In genomic region chr1:19613075-19613748, GRCh38 we compare ENCODE assay signal across 22 cellular contexts. TPM values are rescaled to one million over a fixed set of nuclear protein-coding genes. Genes with fewer than 3 reads are reported as not detected.
DNase-seq lines count a peak whose midpoint lies in the region; ATAC-seq and TF ChIP-seq lines count a peak whose summit lies in the region.
"Had no signal": no experiment of that assay in that cellular context is flagged by ENCODE, and none has a peak within 500 bp of the region (broad histone marks: within the 10 kb centered on the region; RNA-seq: fewer than 3 reads in every experiment).

No MANE protein-coding gene starts in this region.

- H4K91ac ChIP-seq in H9 (ENCODE audit: insufficient read length, low read depth, low read length), result no peak overlapping the region

- H3K27ac Mint-ChIP-seq in H9 (peak overlapping the region in 2 of 3 experiments; percentile 14 to 71; a peak in 3 of 7 replicates), immature natural killer cell (peak overlapping the region in 5 of 6 donors; percentile 4 to 56 (median 40))
- peak overlapping the region; percentile 9 for H3K27ac Mint-ChIP-seq in activated naive CD8-positive, alpha-beta T cell treated with anti-CD3 and anti-CD28 coated beads, Interleukin-2, amount 50 U/mL, for 24 hours
- H3K27ac Mint-ChIP-seq: activated CD4-positive, alpha-beta T cell treated with anti-CD3 and anti-CD28 coated beads, Interleukin-2, amount 10 ng/mL, durations not matched to agents 7 days and 5 days; activated naive CD4-positive, alpha-beta T cell treated with anti-CD3 and anti-CD28 coated beads, Interleukin-2, amount 50 U/mL, for 24 hours had no signal

- H3K56ac ChIP-seq in H9 (ENCODE audit: insufficient read length, low read depth, low read length), result no peak overlapping the region

- no peak overlapping the region for H2BK20ac ChIP-seq in H9 (ENCODE audit: low read depth, low read length, poor library complexity, severe bottlenecking)

- no peaks in the 10 kb centered on the region for H3K9me3 ChIP-seq in H9 (ENCODE audit: control insufficient read depth, low read depth, low read length)
- H3K9me3 ChIP-seq: suprapubic skin had no signal

- no peak overlapping the region for H3K9ac ChIP-seq in H9 (ENCODE audit: extremely low read depth, insufficient read length, low read length)

- no peak overlapping the region for H2BK12ac ChIP-seq in H9 (ENCODE audit: insufficient read length, low read depth, low read length)

- H4K20me1 ChIP-seq in H9 (ENCODE audit: control insufficient read depth, insufficient read depth, insufficient read length), result no peaks in the 10 kb centered on the region

- H3K9me3 Mint-ChIP-seq in H9 (no peaks in the 10 kb centered on the region), immature natural killer cell (no peaks in the 10 kb centered on the region)
- no peaks in the 10 kb centered on the region for H3K9me3 Mint-ChIP-seq in activated naive CD8-positive, alpha-beta T cell treated with anti-CD3 and anti-CD28 coated beads, Interleukin-2, amount 50 U/mL, for 24 hours
- H3K9me3 Mint-ChIP-seq in activated T-cell treated with anti-CD3 and anti-CD28 coated beads, Interleukin-2, amount 50 U/mL, for 4 hours, result no peaks in the 10 kb centered on the region
- H3K9me3 Mint-ChIP-seq: activated CD4-positive, alpha-beta T cell treated with anti-CD3 and anti-CD28 coated beads, Interleukin-2, amount 10 ng/mL, durations not matched to agents 7 days and 5 days; activated naive CD4-positive, alpha-beta T cell treated with anti-CD3 and anti-CD28 coated beads, Interleukin-2, amount 50 U/mL, for 24 hours; brain; IgD-negative memory B cell had no signal

- no peaks in the 10 kb centered on the region for H3K4me1 ChIP-seq in H9 (ENCODE audit: insufficient read depth, low read length)

- H3K23ac ChIP-seq in H9 (ENCODE audit: insufficient read length, low read depth, low read length), result no peak overlapping the region

- H3K79me1 ChIP-seq in H9 (ENCODE audit: insufficient read depth, low read depth, low read length, poor library complexity, severe bottlenecking), result no peaks in the 10 kb centered on the region

- peaks cover under 1 to 14% (median 3%) of the 10 kb centered on the region in 3 experiments; a peak in 5 of 7 replicates for H3K36me3 Mint-ChIP-seq in H9 (ENCODE audit: insufficient read depth in 1 of 3, low read depth in 3 of 3)
- peaks cover 23% of the 10 kb centered on the region for H3K36me3 Mint-ChIP-seq in activated naive CD8-positive, alpha-beta T cell treated with anti-CD3 and anti-CD28 coated beads, Interleukin-2, amount 50 U/mL, for 24 hours (ENCODE audit: low read depth)
- H3K36me3 Mint-ChIP-seq in immature natural killer cell, result peaks cover 0 to 8% (median 0%) of the 10 kb centered on the region in 3 donors
- peaks cover 15% of the 10 kb centered on the region for H3K36me3 Mint-ChIP-seq in activated T-cell treated with anti-CD3 and anti-CD28 coated beads, Interleukin-2, amount 50 U/mL, for 4 hours (ENCODE audit: insufficient read depth)

- H3T11ph ChIP-seq in H9 (ENCODE audit: low read length), result no peak overlapping the region

- H3K18ac ChIP-seq in H9 (ENCODE audit: insufficient read length, low read depth, low read length), result no peak overlapping the region

- DNase-seq in H9 (no peak), immature natural killer cell (no peak), GM20000 (ENCODE audit: low spot score) (no peak), NCI-H128 (lab: John Stamatoyannopoulos, UW; ENCODE audit: unreplicated experiment) (no peak)
- no peak for DNase-seq in activated naive CD8-positive, alpha-beta T cell treated with anti-CD3 and anti-CD28 coated beads, Interleukin-2, amount 50 U/mL, for 24 hours
- DNase-seq in activated T-cell treated with anti-CD3 and anti-CD28 coated beads, Interleukin-2, amount 50 U/mL, for 4 hours, result no peak
- DNase-seq in activated naive CD4-positive, alpha-beta T cell treated with anti-CD3 and anti-CD28 coated beads, Interleukin-2, amount 50 U/mL, for 16 hours, result no peak
- DNase-seq: activated CD4-positive, alpha-beta T cell treated with anti-CD3 and anti-CD28 coated beads, Interleukin-2, amount 10 ng/mL, durations not matched to agents 7 days and 5 days; DMS79 treated with DMSO at 0.1 percent for 48 hours; foreskin fibroblast; MV-4-11; NCI-H2081 treated with DMSO at 0.1 percent for 48 hours; NCI-H510A; stimulated activated CD8-positive, alpha-beta memory T cell treated with anti-CD3 and anti-CD28 coated beads, Interleukin-4, amount 100 ng/mL, for 48 hours had no signal

- H3K14ac ChIP-seq in H9 (ENCODE audit: insufficient read depth, low read length), result no peak overlapping the region

- no peak for ATAC-seq in activated naive CD8-positive, alpha-beta T cell treated with anti-CD3 and anti-CD28 coated beads, Interleukin-2, amount 50 U/mL, for 24 hours
- no peak for ATAC-seq in activated T-cell treated with anti-CD3 and anti-CD28 coated beads, Interleukin-2, amount 50 U/mL, for 4 hours

- WGBS in H9 (ENCODE audit: extremely low coverage, insufficient read length, low lambda C conversion rate), result no CpG with 5 or more reads among the region's 8 CpGs

- no peak overlapping the region for H2BK120ac ChIP-seq in H9 (ENCODE audit: low read depth, low read length, poor library complexity, severe bottlenecking)

- no peak overlapping the region for H3K4ac ChIP-seq in H9 (ENCODE audit: low read depth, low read length)

- no peaks in the 10 kb centered on the region for H3K27me3 ChIP-seq in H9 (ENCODE audit: insufficient read depth, low read length)
- H3K27me3 ChIP-seq: suprapubic skin had no signal

- peaks cover under 1% of the 10 kb centered on the region; the same call in 1 of the 2 replicates for H3K79me2 ChIP-seq in H9 (ENCODE audit: insufficient read depth, low read length)

- H3K27ac ChIP-seq in C4-2B, result peak overlapping the region; percentile 68; the same call in 1 of the 2 replicates
- no peak overlapping the region for H3K27ac ChIP-seq in H9 (ENCODE audit: insufficient read length, low read depth, low read length)
- H3K27ac ChIP-seq: coronary artery, HL-60, suprapubic skin had no signal

- H4K5ac ChIP-seq in H9 (ENCODE audit: insufficient read length, low read depth, low read length), result no peak overlapping the region

- no peak overlapping the region for H4K8ac ChIP-seq in H9 (replicated peaks; ENCODE audit: insufficient read length, low read depth, low read length)

- H2AK5ac ChIP-seq in H9 (ENCODE audit: insufficient read length, low read length), result no peak overlapping the region

- H2AFZ ChIP-seq in H9 (ENCODE audit: low read length), result no peak overlapping the region

- H2BK15ac ChIP-seq in H9 (ENCODE audit: low read depth, low read length), result no peak overlapping the region

- no peak overlapping the region for H2BK5ac ChIP-seq in H9 (ENCODE audit: insufficient read length, low read length)

- no peak overlapping the region for H3K4me2 ChIP-seq in H9 (ENCODE audit: insufficient read depth, insufficient read length, low read length)

- no peaks in the 10 kb centered on the region for H3K23me2 ChIP-seq in H9 (ENCODE audit: insufficient read length, low read depth, low read length, poor library complexity, severe bottlenecking)

- TF ChIP-seq CTCF in C4-2B (conservative IDR thresholded peaks at IDR 0.05) (no peak), H9 (conservative IDR thresholded peaks at IDR 0.05) (no peak), GM20000 (IDR thresholded peaks at IDR 0.05; ENCODE audit: extremely low read depth, missing control alignments) (no peak)

- H3K27me3 Mint-ChIP-seq in H9 (ENCODE audit: low read depth) (no peaks in the 10 kb centered on the region), immature natural killer cell (ENCODE audit: low read depth in 3 of 3) (no peaks in the 10 kb centered on the region)
- no peaks in the 10 kb centered on the region for H3K27me3 Mint-ChIP-seq in activated naive CD8-positive, alpha-beta T cell treated with anti-CD3 and anti-CD28 coated beads, Interleukin-2, amount 50 U/mL, for 24 hours
- H3K27me3 Mint-ChIP-seq in activated T-cell treated with anti-CD3 and anti-CD28 coated beads, Interleukin-2, amount 50 U/mL, for 4 hours (ENCODE audit: low read depth), result no peaks in the 10 kb centered on the region
- H3K27me3 Mint-ChIP-seq: activated CD4-positive, alpha-beta T cell treated with anti-CD3 and anti-CD28 coated beads, Interleukin-2, amount 10 ng/mL, durations not matched to agents 7 days and 5 days; activated naive CD4-positive, alpha-beta T cell treated with anti-CD3 and anti-CD28 coated beads, Interleukin-2, amount 50 U/mL, for 24 hours; brain; IgD-negative memory B cell had no signal

- no peak overlapping the region for H3K4me3 Mint-ChIP-seq in H9
- no peak overlapping the region for H3K4me3 Mint-ChIP-seq in activated naive CD8-positive, alpha-beta T cell treated with anti-CD3 and anti-CD28 coated beads, Interleukin-2, amount 50 U/mL, for 24 hours
- no peak overlapping the region for H3K4me3 Mint-ChIP-seq in immature natural killer cell
- no peak overlapping the region for H3K4me3 Mint-ChIP-seq in activated T-cell treated with anti-CD3 and anti-CD28 coated beads, Interleukin-2, amount 50 U/mL, for 4 hours
- H3K4me3 Mint-ChIP-seq: activated CD4-positive, alpha-beta T cell treated with anti-CD3 and anti-CD28 coated beads, Interleukin-2, amount 10 ng/mL, durations not matched to agents 7 days and 5 days; activated naive CD4-positive, alpha-beta T cell treated with anti-CD3 and anti-CD28 coated beads, Interleukin-2, amount 50 U/mL, for 24 hours; brain had no signal

- H3K4me1 Mint-ChIP-seq in H9, result no peaks in the 10 kb centered on the region
- H3K4me1 Mint-ChIP-seq in activated naive CD8-positive, alpha-beta T cell treated with anti-CD3 and anti-CD28 coated beads, Interleukin-2, amount 50 U/mL, for 24 hours, result peaks cover 10% of the 10 kb centered on the region
- H3K4me1 Mint-ChIP-seq in immature natural killer cell, result peaks cover 10 to 25% of the 10 kb centered on the region in 2 donors
- peaks cover 15% of the 10 kb centered on the region for H3K4me1 Mint-ChIP-seq in activated T-cell treated with anti-CD3 and anti-CD28 coated beads, Interleukin-2, amount 50 U/mL, for 4 hours (ENCODE audit: low read depth)

RNA-seq across cellular contexts. Expression of gene NBL1, which starts 30.9 kb away (rescaled TPM):
- total RNA-seq in H9 (2021), result 6.1 and 6.4 TPM in 2 replicates
- 1 to 10 TPM in 1 of 3 donors, under 1 TPM in 1, not detected in 1; 0.44 to 2.7 TPM for polyA plus RNA-seq in immature natural killer cell
- 10 to 100 TPM; 20.7 to 27.6 (median 20.7) TPM for total RNA-seq in activated T-cell treated with anti-CD3 and anti-CD28 coated beads, Interleukin-2, amount 50 U/mL, for 4 hours

RNA-seq across cellular contexts. Expression of gene HTR6, which starts 51.5 kb away (rescaled TPM):
- total RNA-seq in H9 (2021), result 0.29 and 0.37 TPM in 2 replicates
- not detected for polyA plus RNA-seq in immature natural killer cell
- total RNA-seq in activated T-cell treated with anti-CD3 and anti-CD28 coated beads, Interleukin-2, amount 50 U/mL, for 4 hours, result under 1 TPM; 0.11 to 0.43 (median 0.11) TPM
- total RNA-seq: endothelial cell of umbilical vein had no signal
- polyA plus RNA-seq: endothelial cell of umbilical vein, IgD-negative memory B cell had no signal
